Comparison of ENCODE assay signal across 19 cellular contexts in the genomic region with DNA sequence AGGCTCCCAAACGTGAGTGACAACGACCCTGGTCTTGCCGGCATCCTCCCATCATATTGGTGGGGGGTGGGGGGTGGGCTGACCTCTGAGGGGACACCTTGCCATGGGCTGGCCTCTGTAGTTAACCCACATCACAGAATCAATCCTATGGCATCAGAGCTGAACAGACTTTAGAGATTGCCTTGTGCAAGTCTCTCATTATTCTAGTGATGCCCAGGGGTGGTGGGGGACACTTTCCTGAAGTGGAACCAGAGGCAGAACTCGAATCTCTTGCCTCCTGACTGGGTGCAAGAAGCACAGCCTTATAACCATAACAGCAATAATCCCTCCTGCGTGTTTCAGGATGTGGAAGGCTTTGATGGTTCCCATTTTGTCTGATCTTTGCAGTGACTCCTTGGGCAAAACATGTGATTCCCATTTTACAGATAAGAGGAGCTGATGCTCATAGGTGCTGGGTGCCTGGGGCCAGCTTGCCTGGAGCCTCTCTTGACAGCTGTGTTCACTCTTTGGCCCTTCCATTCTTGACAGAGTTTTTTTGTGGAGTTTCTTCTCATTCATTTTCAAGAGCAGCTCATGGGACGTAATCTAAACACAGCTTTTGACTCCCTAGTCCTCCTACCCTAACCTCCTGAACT. TPM values are rescaled to one million over a fixed set of nuclear protein-coding genes. Genes with fewer than 3 reads are reported as not detected.
"Had no signal": no experiment of that assay in that cellular context is flagged by ENCODE, and none has a peak within 500 bp of the region (broad histone marks: within the 10 kb centered on the region; RNA-seq: fewer than 3 reads in every experiment).

No MANE protein-coding gene starts in this region.

- H3K4me3 ChIP-seq: breast epithelium, heart right ventricle, thoracic aorta had no signal

- H3K9me3 ChIP-seq: breast epithelium, heart right ventricle, thoracic aorta had no signal

- H3K36me3 Mint-ChIP-seq: naive thymus-derived CD4-positive, alpha-beta T cell had no signal

- FAIRE-seq: frontal cortex had no signal

- DNase-seq: activated CD4-positive, alpha-beta T cell treated with anti-CD3 and anti-CD28 coated beads for 1 hour; activated CD4-positive, alpha-beta T cell treated with anti-CD3 and anti-CD28 coated beads, Interleukin-2, amount 50 U/mL, for 4 hours; activated naive CD4-positive, alpha-beta T cell treated with anti-CD3 and anti-CD28 coated beads for 36 hours; activated naive CD8-positive, alpha-beta T cell treated with anti-CD3 and anti-CD28 coated beads, Interleukin-2, amount 50 U/mL, for 24 hours; activated T-cell treated with anti-CD3 and anti-CD28 coated beads for 4 hours; dermis blood vessel endothelial cell; effector memory CD8-positive, alpha-beta T cell; heart right ventricle; naive thymus-derived CD4-positive, alpha-beta T cell; stimulated activated CD4-positive, alpha-beta T cell treated with anti-CD3 and anti-CD28 coated beads, Interleukin-1b, Interleukin-23, amount 100 ng/mL, for 48 hours had no signal

- H3K36me3 ChIP-seq: breast epithelium, heart right ventricle, thoracic aorta had no signal

- H3K27ac ChIP-seq: breast epithelium, epithelial cell of prostate, heart right ventricle, thoracic aorta had no signal

- H3K9me3 Mint-ChIP-seq: activated naive CD4-positive, alpha-beta T cell treated with anti-CD3 and anti-CD28 coated beads for 36 hours; activated naive CD8-positive, alpha-beta T cell treated with anti-CD3 and anti-CD28 coated beads, Interleukin-2, amount 50 U/mL, for 24 hours; activated T-helper 2 cell treated with anti-CD3 and anti-CD28 coated beads, Interferon-gamma antibody, Interleukin-2, Interleukin-4, amounts not matched to agents 10 μg/mL and 5 μg/mL and 100 μg/mL, durations not matched to agents 14 hours and 24 hours and 36 hours; effector memory CD8-positive, alpha-beta T cell had no signal

- H3K4me1 ChIP-seq: breast epithelium had no signal

- H3K4me3 Mint-ChIP-seq: activated naive CD4-positive, alpha-beta T cell treated with anti-CD3 and anti-CD28 coated beads for 36 hours; activated naive CD8-positive, alpha-beta T cell treated with anti-CD3 and anti-CD28 coated beads, Interleukin-2, amount 50 U/mL, for 24 hours; effector memory CD8-positive, alpha-beta T cell; naive thymus-derived CD4-positive, alpha-beta T cell had no signal

- H3K27ac Mint-ChIP-seq: activated naive CD4-positive, alpha-beta T cell treated with anti-CD3 and anti-CD28 coated beads for 36 hours; activated naive CD8-positive, alpha-beta T cell treated with anti-CD3 and anti-CD28 coated beads, Interleukin-2, amount 50 U/mL, for 24 hours; activated T-helper 2 cell treated with anti-CD3 and anti-CD28 coated beads, Interferon-gamma antibody, Interleukin-2, Interleukin-4, amounts not matched to agents 10 μg/mL and 5 μg/mL and 100 μg/mL, durations not matched to agents 14 hours and 24 hours and 36 hours; effector memory CD8-positive, alpha-beta T cell; naive thymus-derived CD4-positive, alpha-beta T cell had no signal

- ATAC-seq: heart right ventricle, left colon had no signal

RNA-seq across cellular contexts. Expression of a gene that starts 18.6 kb away (rescaled TPM):
- total RNA-seq: chondrocyte, frontal cortex, lung microvascular endothelial cell, mononuclear cell, thoracic aorta had no signal
- polyA plus RNA-seq: naive thymus-derived CD4-positive, alpha-beta T cell had no signal
